21 cellular contexts compared by ENCODE assay signal in genomic region chr1:55604194-55604593, GRCh38.
"Had no signal": no experiment of that assay in that cellular context is flagged by ENCODE, and none has a peak within 500 bp of the region (broad histone marks: within the 10 kb centered on the region; RNA-seq: fewer than 3 reads in every experiment).

No MANE protein-coding gene starts in this region.

- H3K27me3 ChIP-seq: dorsolateral prefrontal cortex had no signal

- H3K27ac ChIP-seq: dorsolateral prefrontal cortex, SK-N-MC, WERI-Rb-1 had no signal

- H3K4me1 ChIP-seq: prostate gland had no signal

- H3K4me1 Mint-ChIP-seq: naive thymus-derived CD8-positive, alpha-beta T cell had no signal

- DNase-seq: activated CD4-positive, alpha-beta T cell treated with anti-CD3 and anti-CD28 coated beads for 1 hour; activated CD4-positive, alpha-beta T cell treated with anti-CD3 and anti-CD28 coated beads, Interleukin-2, amount 50 U/mL, for 1 hour; activated CD8-positive, alpha-beta T cell treated with anti-CD3 and anti-CD28 coated beads, Interleukin-2, amount 10 ng/mL, durations not matched to agents 7 days and 5 days; activated gamma-delta T cell; activated naive CD4-positive, alpha-beta T cell treated with anti-CD3 and anti-CD28 coated beads, Interleukin-2, amount 50 U/mL, for 16 hours; aorta; dorsolateral prefrontal cortex; effector memory CD8-positive, alpha-beta T cell; kidney; naive thymus-derived CD8-positive, alpha-beta T cell; stimulated activated CD4-positive, alpha-beta T cell treated with anti-CD3 and anti-CD28 coated beads, Interleukin-12 subunit alpha, Interleukin-12 subunit beta, amount 100 ng/mL, for 4 hours; stimulated activated CD4-positive, alpha-beta T cell treated with anti-CD3 and anti-CD28 coated beads, Interleukin-4, amount 100 ng/mL, for 4 hours; stimulated activated naive CD8-positive, alpha-beta T cell treated with anti-CD3 and anti-CD28 coated beads, Interleukin-15, Interleukin-2, amounts not matched to agents 100 U/mL and 50 U/mL, for 24 hours; WERI-Rb-1 had no signal

- H3K36me3 Mint-ChIP-seq: naive thymus-derived CD8-positive, alpha-beta T cell; type B pancreatic cell had no signal

- H3K27me3 Mint-ChIP-seq: type B pancreatic cell had no signal

- H3K36me3 ChIP-seq: prostate gland, WERI-Rb-1 had no signal

- ATAC-seq: activated CD8-positive, alpha-beta T cell treated with anti-CD3 and anti-CD28 coated beads, Interleukin-2, amount 10 ng/mL, durations not matched to agents 7 days and 5 days; effector memory CD8-positive, alpha-beta T cell; esophagus mucosa; naive thymus-derived CD8-positive, alpha-beta T cell; stimulated activated naive CD8-positive, alpha-beta T cell treated with anti-CD3 and anti-CD28 coated beads, Interleukin-15, Interleukin-2, amounts not matched to agents 100 U/mL and 50 U/mL, for 24 hours had no signal

- H3K9me3 Mint-ChIP-seq: central memory CD8-positive, alpha-beta T cell; effector memory CD8-positive, alpha-beta T cell had no signal

- H3K9me3 ChIP-seq: prostate gland had no signal

- H3K4me3 Mint-ChIP-seq: activated CD8-positive, alpha-beta T cell treated with anti-CD3 and anti-CD28 coated beads, Interleukin-2, amount 10 ng/mL, durations not matched to agents 7 days and 5 days; activated T-helper 1 cell treated with anti-CD3 and anti-CD28 coated beads, Interleukin-12 subunit alpha, Interleukin-12 subunit beta, Interleukin-2, Interleukin-4 antibody, amounts not matched to agents 30 ng/mL and 10 ng/mL and 1 ng/mL, durations not matched to agents 14 hours and 24 hours and 36 hours; central memory CD8-positive, alpha-beta T cell; effector memory CD8-positive, alpha-beta T cell; mesothelial cell of epicardium; naive thymus-derived CD8-positive, alpha-beta T cell; type B pancreatic cell had no signal

- H3K4me3 ChIP-seq: dorsolateral prefrontal cortex, prostate gland, SK-N-MC had no signal

- H3K27ac Mint-ChIP-seq: activated CD8-positive, alpha-beta T cell treated with anti-CD3 and anti-CD28 coated beads, Interleukin-2, amount 10 ng/mL, durations not matched to agents 7 days and 5 days; activated T-helper 1 cell treated with anti-CD3 and anti-CD28 coated beads, Interleukin-12 subunit alpha, Interleukin-12 subunit beta, Interleukin-2, Interleukin-4 antibody, amounts not matched to agents 30 ng/mL and 10 ng/mL and 1 ng/mL, durations not matched to agents 14 hours and 24 hours and 36 hours; effector memory CD8-positive, alpha-beta T cell; mesothelial cell of epicardium; naive thymus-derived CD8-positive, alpha-beta T cell; type B pancreatic cell had no signal
